ENCODE assay signal across 15 cellular contexts in the genomic region with DNA sequence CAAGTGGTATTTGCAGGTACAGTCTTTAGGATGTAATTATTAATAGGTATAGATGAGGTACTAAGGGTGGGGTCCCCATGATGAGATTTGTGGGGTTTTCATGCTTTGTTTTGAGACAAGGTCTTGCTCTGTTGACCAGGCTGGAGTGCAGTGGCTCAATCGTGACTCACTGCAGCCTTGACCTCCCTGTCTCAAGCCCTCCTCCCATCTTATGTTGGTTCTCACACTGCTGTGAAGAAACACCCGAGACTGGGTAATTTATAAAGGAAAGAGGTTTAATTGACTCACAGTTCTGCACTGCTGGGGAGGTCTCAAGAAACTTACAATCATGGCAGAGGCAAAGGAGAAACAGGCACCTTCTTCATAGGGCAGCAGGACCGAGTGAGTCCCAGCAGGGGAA.
"Had no signal": no experiment of that assay in that cellular context is flagged by ENCODE, and none has a peak within 500 bp of the region (broad histone marks: within the 10 kb centered on the region; RNA-seq: fewer than 3 reads in every experiment).

No MANE protein-coding gene starts in this region.

- H3K9me3 ChIP-seq: esophagus squamous epithelium, uterus had no signal

- H3K27me3 ChIP-seq: dorsolateral prefrontal cortex, esophagus squamous epithelium, uterus had no signal

- ATAC-seq: activated CD8-positive, alpha-beta T cell treated with anti-CD3 and anti-CD28 coated beads for 36 hours; left colon; naive thymus-derived CD4-positive, alpha-beta T cell; right cardiac atrium had no signal

- H3K4me1 ChIP-seq: esophagus squamous epithelium, uterus had no signal

- H3K4me2 ChIP-seq: smooth muscle cell had no signal

- DNase-seq: activated CD4-positive, alpha-beta T cell treated with anti-CD3 and anti-CD28 coated beads for 4 hours; activated CD8-positive, alpha-beta T cell treated with anti-CD3 and anti-CD28 coated beads for 36 hours; activated naive CD4-positive, alpha-beta T cell treated with Interleukin-2 at 50 U/mL for 16 hours; cerebellar nuclear complex; dorsolateral prefrontal cortex; esophagus squamous epithelium; hippocampal formation; left colon; naive thymus-derived CD4-positive, alpha-beta T cell; posterior cingulate gyrus; right cardiac atrium; T-helper 1 cell; uterus had no signal

- H3K27ac ChIP-seq: dorsolateral prefrontal cortex, esophagus squamous epithelium, uterus had no signal

- H3K4me3 ChIP-seq: dorsolateral prefrontal cortex, esophagus squamous epithelium, lung, smooth muscle cell, uterus had no signal

- H3K36me3 ChIP-seq: esophagus squamous epithelium, uterus had no signal
